13 cellular contexts compared by ENCODE assay signal in genomic region chr7:22980422-22980821, GRCh38. TPM values are rescaled to one million over a fixed set of nuclear protein-coding genes. Genes with fewer than 3 reads are reported as not detected.
DNase-seq lines count a peak whose midpoint lies in the region; ATAC-seq and TF ChIP-seq lines count a peak whose summit lies in the region.
"Had no signal": no experiment of that assay in that cellular context is flagged by ENCODE, and none has a peak within 500 bp of the region (broad histone marks: within the 10 kb centered on the region; RNA-seq: fewer than 3 reads in every experiment).

No MANE protein-coding gene starts in this region.

- no peaks in the 10 kb centered on the region for H3K27me3 ChIP-seq in fibroblast of lung (ENCODE audit: control insufficient read depth, insufficient read depth, low read length)
- H3K27me3 ChIP-seq: dorsolateral prefrontal cortex had no signal

- peak; percentile 86 for DNase-seq in EH (ENCODE audit: low read depth)
- peak; percentile 50 for DNase-seq in RWPE1 (ENCODE audit: low spot score)
- peak; percentile 86 to 88 for DNase-seq in fibroblast of lung (ENCODE audit: low read depth in 2 of 2)
- DNase-seq in pulmonary artery endothelial cell (ENCODE audit: low read depth, low spot score), result peak; percentile 13
- no peak for DNase-seq in GM13977 (ENCODE audit: low spot score)
- DNase-seq in NCI-H524 (lab: John Stamatoyannopoulos, UW), result no peak
- DNase-seq: activated gamma-delta T cell, dorsolateral prefrontal cortex, small intestine had no signal

- no peak overlapping the region for H2AFZ ChIP-seq in fibroblast of lung (ENCODE audit: low read length)

- H3K27ac ChIP-seq in RWPE1 (no peak overlapping the region), fibroblast of lung (ENCODE audit: insufficient read depth, low read length) (peak overlapping the region; percentile 87)
- H3K27ac ChIP-seq: dorsolateral prefrontal cortex, KMS-11 had no signal

- H3K79me2 ChIP-seq in fibroblast of lung (ENCODE audit: control insufficient read depth, insufficient read depth, low read length), result peaks cover 20% of the 10 kb centered on the region

- H3K4me3 ChIP-seq in fibroblast of lung (replicated peaks in 1 of 4; ENCODE audit: control extremely low read depth in 1 of 4, insufficient read depth in 1 of 4, low read depth in 3 of 4, low read length in 4 of 4), result no peak overlapping the region
- H3K4me3 ChIP-seq: dorsolateral prefrontal cortex had no signal

- no peaks in the 10 kb centered on the region for H3K4me1 ChIP-seq in fibroblast of lung (ENCODE audit: control insufficient read depth, extremely low read depth, insufficient read depth, low read length)

- peak overlapping the region; percentile 56 for H3K4me2 ChIP-seq in fibroblast of lung (ENCODE audit: extremely low read depth, insufficient read depth, low read length)
- H3K4me2 ChIP-seq: KMS-11 had no signal

- POLR2A ChIA-PET in RWPE1 (lab: Yijun Ruan, JAX; ENCODE audit: low non-redundant PET), result no interaction called here

- ATAC-seq in GM18861 (IDR thresholded peaks at IDR 0.05; ENCODE audit: unreplicated experiment) (no peak), HG03378 (IDR thresholded peaks at IDR 0.05; ENCODE audit: unreplicated experiment) (no peak)
- ATAC-seq: Right ventricle myocardium inferior had no signal

- TF ChIP-seq CTCF in RWPE1 (conservative IDR thresholded peaks at IDR 0.05; ENCODE audit: low read depth) (no peak), fibroblast of lung (conservative IDR thresholded peaks at IDR 0.05 in 1 of 2, IDR thresholded peaks at IDR 0.05 in 1 of 2; ENCODE audit: low read depth in 1 of 2, low read length in 2 of 2) (no peak), GM13977 (IDR thresholded peaks at IDR 0.05; ENCODE audit: extremely low read depth, insufficient read depth, missing control alignments) (no peak)

- in situ Hi-C loops in GM13977 (cut with MboI; ENCODE audit: low pct_unique_long_range_greater_than_20kb, low sequenced_read_pairs, unreplicated experiment), result no loop called here

- no peaks in the 10 kb centered on the region for H3K9me3 ChIP-seq in fibroblast of lung (ENCODE audit: control insufficient read depth, insufficient read depth, low read depth, low read length)

- H3K9ac ChIP-seq in fibroblast of lung (ENCODE audit: insufficient read depth, low read length), result no peak overlapping the region
- H3K9ac ChIP-seq: KMS-11 had no signal

- CTCF ChIA-PET in RWPE1 (lab: Yijun Ruan, JAX), result no interaction called here

- H4K20me1 ChIP-seq in fibroblast of lung (ENCODE audit: control insufficient read depth, extremely low read depth, insufficient read depth, low read length), result no peaks in the 10 kb centered on the region

- H3K36me3 ChIP-seq in fibroblast of lung (ENCODE audit: control insufficient read depth, insufficient read depth, low read length), result no peaks in the 10 kb centered on the region

RNA-seq across cellular contexts. Expression of gene HYCC1, which starts 33.5 kb away (rescaled TPM):
- total RNA-seq in fibroblast of lung (168 and 197 TPM in 2 replicates), pulmonary artery endothelial cell (58.8 and 106 TPM in 2 replicates)
- 211 and 215 TPM in 2 replicates for polyA plus RNA-seq in fibroblast of lung
- 108 and 112 TPM in 2 replicates for polyA plus RNA-seq in fibroblast of lung (2012)
- polyA minus RNA-seq in fibroblast of lung (ENCODE audit: low replicate concordance), result 22.5 and 37.1 TPM in 2 replicates

Comparison
In these comparisons a context has a peak if more than half of its experiments do, and no peak if none do; other contexts are left out.
1. DNase-seq: peak in EH (single experiment), RWPE1 (single experiment), fibroblast of lung (2 of 2) and pulmonary artery endothelial cell (single experiment); none in GM13977 (single experiment) and NCI-H524 (0 of 2).